Comparison of ENCODE assay signal across 19 cellular contexts in genomic region chr4:6469144-6469543, GRCh38. TPM values are rescaled to one million over a fixed set of nuclear protein-coding genes. Genes with fewer than 3 reads are reported as not detected.
DNase-seq lines count a peak whose midpoint lies in the region; ATAC-seq and TF ChIP-seq lines count a peak whose summit lies in the region.
"Had no signal": no experiment of that assay in that cellular context is flagged by ENCODE, and none has a peak within 500 bp of the region (broad histone marks: within the 10 kb centered on the region; RNA-seq: fewer than 3 reads in every experiment).

No MANE protein-coding gene starts in this region.

- H3K27ac ChIP-seq in HEK293 (ENCODE audit: extremely low read depth, low read depth, low read length): no peak overlapping the region
- H3K27ac ChIP-seq in spleen: no peak overlapping the region

- peaks cover 0 to 82% (median 37%) of the 10 kb centered on the region in 7 donors for H3K27me3 ChIP-seq in spleen (replicated peaks in 1 of 7)

- peak; percentile 17 for DNase-seq in spleen
- no peak for DNase-seq in DMS153 treated with DMSO at 0.1 percent for 48 hours (lab: John Stamatoyannopoulos, UW; ENCODE audit: unreplicated experiment)
- DNase-seq: ACHN; C1 segment of cervical spinal cord; CD8-positive, alpha-beta memory T cell; H7; KBM-7; NCI-H1105 treated with DMSO at 0.1 percent for 48 hours; NCI-H1694 treated with DMSO at 0.1 percent for 48 hours; NCI-H510A; NCI-H774 had no signal

- peaks cover 5% of the 10 kb centered on the region for H3K4me1 Mint-ChIP-seq in brain
- H3K4me1 Mint-ChIP-seq in nephron: no peaks in the 10 kb centered on the region

- H3K27me3 Mint-ChIP-seq in brain (peaks cover 81% of the 10 kb centered on the region), nephron (ENCODE audit: low read depth) (peaks cover 83% of the 10 kb centered on the region)

- H3K9me3 ChIP-seq in HEK293 (ENCODE audit: control insufficient read depth, insufficient read depth, low read depth, low read length) (no peaks in the 10 kb centered on the region), spleen (no peaks in the 10 kb centered on the region)

- no peaks in the 10 kb centered on the region for H3K36me3 Mint-ChIP-seq in brain
- H3K36me3 Mint-ChIP-seq in nephron (ENCODE audit: low read depth): no peaks in the 10 kb centered on the region
- H3K36me3 Mint-ChIP-seq: CD8-positive, alpha-beta memory T cell had no signal

- no peak for TF ChIP-seq CTCF in HEK293 (tag by site-specific recombination; IDR thresholded peaks at IDR 0.05)
- TF ChIP-seq CTCF in brain (conservative IDR thresholded peaks at IDR 0.05): no peak
- TF ChIP-seq CTCF in nephron (IDR thresholded peaks at IDR 0.05; ENCODE audit: unreplicated experiment in 3 of 3): no peak
- TF ChIP-seq CTCF in spleen (IDR thresholded peaks at IDR 0.05 in 8 of 11, conservative IDR thresholded peaks at IDR 0.05 in 3 of 11): no peak

- CTCF ChIA-PET in HEK293 (lab: Yijun Ruan, JAX): no interaction called here

- H3K9me3 Mint-ChIP-seq in brain: no peaks in the 10 kb centered on the region
- H3K9me3 Mint-ChIP-seq in nephron: no peaks in the 10 kb centered on the region

- H3K36me3 ChIP-seq in HEK293 (ENCODE audit: control insufficient read depth in 2 of 2, insufficient read depth in 1 of 2, low read length in 2 of 2) (no peaks in the 10 kb centered on the region), spleen (no peaks in the 10 kb centered on the region)

- no peak overlapping the region for H3K27ac Mint-ChIP-seq in brain
- no peak overlapping the region for H3K27ac Mint-ChIP-seq in nephron

- no peak for TF ChIP-seq POLR2A in spleen (IDR thresholded peaks at IDR 0.05)

- H3K4me1 ChIP-seq in HEK293 (ENCODE audit: control insufficient read depth, insufficient read depth, low read length) (no peaks in the 10 kb centered on the region), spleen (peaks cover 2 to 23% (median 16%) of the 10 kb centered on the region in 6 donors)

- POLR2A ChIA-PET in HEK293 (lab: Yijun Ruan, JAX): no interaction called here

- no peak for ATAC-seq in GM21390 (IDR thresholded peaks at IDR 0.05; ENCODE audit: unreplicated experiment)
- no peak for ATAC-seq in GM18867 (IDR thresholded peaks at IDR 0.05; ENCODE audit: unreplicated experiment)
- ATAC-seq: HepG2, Right ventricle myocardium inferior had no signal

- no peak overlapping the region for H3K4me3 ChIP-seq in HEK293 (ENCODE audit: low read depth, low read length)
- H3K4me3 ChIP-seq in spleen: no peak overlapping the region

- intact Hi-C loops in spleen (cut with DNase I; ENCODE audit: low total_unique reads): no loop called here

- WGBS in spleen, 5 donors: 19 to 80% (median 47%) methylated on average over 3 of the region's 3 CpGs

- H3K4me3 Mint-ChIP-seq in brain (peak overlapping the region in 4 of 5 experiments; percentile 29 to 78 (median 53)), nephron (peak overlapping the region; percentile 59 to 65 (median 63))

TF ChIP-seq in HEK293, 187 proteins besides CTCF, POLR2A, EP300 and RAD21:
- no peak for TF ChIP-seq REPIN1 (tag by site-specific recombination; IDR thresholded peaks at IDR 0.05; ENCODE audit: low read depth)
- TF ChIP-seq ZNF341 (tag by site-specific recombination; IDR thresholded peaks at IDR 0.05; ENCODE audit: low read depth): peak; percentile 72
- TF ChIP-seq RBAK (tag by site-specific recombination; IDR thresholded peaks at IDR 0.05): no peak
- TF ChIP-seq TCF7L2 (IDR thresholded peaks at IDR 0.05; ENCODE audit: borderline replicate concordance, low read depth, low read length): no peak
- no peak for TF ChIP-seq ZNF785 (tag by site-specific recombination; IDR thresholded peaks at IDR 0.05)
TF ChIP-seq in HEK293: peak in this region for 1.

RNA-seq across cellular contexts. Expression of gene PPP2R2C, which starts 3.3 kb away (rescaled TPM):
- polyA plus RNA-seq in brain (ENCODE audit: insufficient read depth, low read depth, low replicate concordance): 48.1 TPM
- total RNA-seq in spleen: 1 to 10 TPM in 1 of 7 donors, under 1 TPM in 5, not detected in 1; 0.23 to 1.3 (median 0.47) TPM
- under 1 TPM; 0.07 to 0.19 (median 0.14) TPM for polyA plus RNA-seq in spleen
- total RNA-seq: CD8-positive, alpha-beta memory T cell; OCI-LY7 had no signal
- polyA plus RNA-seq: CD8-positive, alpha-beta memory T cell had no signal

Comparison
In these comparisons a context has a peak if more than half of its experiments do, and no peak if none do; other contexts are left out.
1. RNA of gene PPP2R2C, which starts 3.3 kb away (polyA plus RNA-seq): 48.1 TPM in brain (single experiment); 0.07 to 0.19 TPM in spleen; every median in the first group is over 10 times any median in the second.